Comparison of ENCODE assay signal across 1 cellular context in the genomic region with DNA sequence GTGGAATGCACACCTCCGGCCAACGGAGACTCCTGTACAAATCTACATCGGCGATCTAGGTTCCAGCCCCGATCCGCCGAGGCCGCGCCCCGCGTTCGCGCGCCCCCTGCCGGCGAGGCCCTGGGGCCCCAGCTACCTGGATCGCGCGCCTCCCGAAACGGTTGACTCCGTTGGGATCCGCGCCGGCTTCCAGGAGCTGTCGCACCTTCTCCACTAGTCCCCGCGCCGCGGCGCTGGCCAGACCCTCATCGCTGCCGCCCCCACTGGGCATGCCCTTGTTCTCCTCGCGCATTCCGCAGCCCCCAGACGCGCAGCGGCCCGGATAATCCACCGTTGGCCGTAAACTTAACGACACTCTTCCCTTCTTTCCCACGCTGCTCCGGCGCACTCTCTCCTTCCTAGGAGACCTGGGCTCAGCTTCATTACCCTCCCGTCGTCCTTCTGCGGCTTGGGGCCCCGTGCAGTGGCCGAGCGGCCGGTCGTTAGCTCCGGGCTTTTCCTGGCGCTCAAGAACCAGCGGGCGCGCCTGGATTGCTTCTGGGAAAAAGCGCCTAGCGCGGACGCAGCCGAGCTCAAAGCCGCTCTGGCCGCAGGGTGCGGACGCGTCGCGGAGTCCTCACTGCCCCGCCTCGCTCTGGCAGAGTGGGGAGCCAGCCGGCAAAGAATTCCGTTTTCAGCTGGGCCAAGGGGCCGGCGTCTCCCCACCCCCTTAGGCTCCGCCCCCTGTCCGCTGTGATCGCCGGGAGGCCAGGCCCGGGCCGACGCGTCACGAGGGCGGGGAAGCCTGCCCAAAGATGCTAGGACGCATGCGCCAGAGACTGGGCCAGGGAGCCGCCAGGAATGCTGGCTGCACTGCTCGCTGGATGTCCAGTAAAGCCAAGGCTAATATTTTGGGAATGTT.
TF ChIP-seq lines count a peak whose summit lies in the region.

A gene with protein sequence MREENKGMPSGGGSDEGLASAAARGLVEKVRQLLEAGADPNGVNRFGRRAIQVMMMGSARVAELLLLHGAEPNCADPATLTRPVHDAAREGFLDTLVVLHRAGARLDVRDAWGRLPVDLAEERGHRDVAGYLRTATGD (minus strand): TSS at position 644 of the 901 bp plus-strand sequence. CDS start 352 bp downstream, at position 292.

TF ChIP-seq in WTC11, 78 proteins besides CTCF, POLR2A, EP300 and RAD21 (continued from another document):
- TF ChIP-seq, protein P1, sequence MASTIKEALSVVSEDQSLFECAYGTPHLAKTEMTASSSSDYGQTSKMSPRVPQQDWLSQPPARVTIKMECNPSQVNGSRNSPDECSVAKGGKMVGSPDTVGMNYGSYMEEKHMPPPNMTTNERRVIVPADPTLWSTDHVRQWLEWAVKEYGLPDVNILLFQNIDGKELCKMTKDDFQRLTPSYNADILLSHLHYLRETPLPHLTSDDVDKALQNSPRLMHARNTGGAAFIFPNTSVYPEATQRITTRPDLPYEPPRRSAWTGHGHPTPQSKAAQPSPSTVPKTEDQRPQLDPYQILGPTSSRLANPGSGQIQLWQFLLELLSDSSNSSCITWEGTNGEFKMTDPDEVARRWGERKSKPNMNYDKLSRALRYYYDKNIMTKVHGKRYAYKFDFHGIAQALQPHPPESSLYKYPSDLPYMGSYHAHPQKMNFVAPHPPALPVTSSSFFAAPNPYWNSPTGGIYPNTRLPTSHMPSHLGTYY (CRISPR knock-in tag; IDR thresholded peaks at IDR 0.05), result no peak
- TF ChIP-seq, protein P2, sequence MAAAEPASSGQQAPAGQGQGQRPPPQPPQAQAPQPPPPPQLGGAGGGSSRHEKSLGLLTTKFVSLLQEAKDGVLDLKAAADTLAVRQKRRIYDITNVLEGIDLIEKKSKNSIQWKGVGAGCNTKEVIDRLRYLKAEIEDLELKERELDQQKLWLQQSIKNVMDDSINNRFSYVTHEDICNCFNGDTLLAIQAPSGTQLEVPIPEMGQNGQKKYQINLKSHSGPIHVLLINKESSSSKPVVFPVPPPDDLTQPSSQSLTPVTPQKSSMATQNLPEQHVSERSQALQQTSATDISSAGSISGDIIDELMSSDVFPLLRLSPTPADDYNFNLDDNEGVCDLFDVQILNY (CRISPR knock-in tag; IDR thresholded peaks at IDR 0.05), result peak; percentile 17; the same call in 1 of the 2 replicates
TF ChIP-seq in WTC11: peak in this region for 16.
